ENCODE assay signal across 22 cellular contexts in genomic region chr6:167764713-167765479, GRCh38.
"Had no signal": no experiment of that assay in that cellular context is flagged by ENCODE, and none has a peak within 500 bp of the region (broad histone marks: within the 10 kb centered on the region; RNA-seq: fewer than 3 reads in every experiment).

No MANE protein-coding gene starts in this region.

- H3K27ac ChIP-seq: coronary artery, esophagus squamous epithelium, heart right ventricle, left ventricle myocardium inferior, lower lobe of right lung, neutrophil, parathyroid adenoma, thoracic aorta, tibial nerve, upper lobe of left lung, uterus had no signal

- H2AFZ ChIP-seq: parathyroid adenoma had no signal

- ATAC-seq: heart right ventricle; lower lobe of right lung; naive thymus-derived CD8-positive, alpha-beta T cell; sciatic nerve; stimulated activated memory B cell treated with anti-CD40 and anti-IgM and Interleukin-4, amounts not matched to agents 10 μg/mL and 1 μg/mL and 100 μg/mL, for 72 hours had no signal

- H3K79me2 ChIP-seq: parathyroid adenoma had no signal

- H3K4me3 ChIP-seq: coronary artery, esophagus squamous epithelium, heart right ventricle, left ventricle myocardium inferior, lower lobe of right lung, thoracic aorta, tibial nerve, upper lobe of left lung, uterus had no signal

- H3K4me1 ChIP-seq: parathyroid adenoma had no signal

- H3K36me3 ChIP-seq: esophagus squamous epithelium, heart right ventricle, left ventricle myocardium inferior, lower lobe of right lung, neutrophil, thoracic aorta, tibial nerve, upper lobe of left lung, uterus had no signal

- H3K9me3 ChIP-seq: esophagus squamous epithelium, heart right ventricle, left ventricle myocardium inferior, lower lobe of right lung, neutrophil, thoracic aorta, tibial nerve, upper lobe of left lung, uterus had no signal

- H3K27me3 ChIP-seq: neutrophil, tibial nerve, upper lobe of left lung, uterus had no signal

- DNase-seq: dermis blood vessel endothelial cell; effector memory CD4-positive, alpha-beta T cell; erythroblast; esophagus squamous epithelium; foreskin melanocyte; glutamatergic neuron; heart right ventricle; hypothalamus; immature natural killer cell; left ventricle myocardium inferior; lower lobe of right lung; naive thymus-derived CD8-positive, alpha-beta T cell; stimulated activated CD4-positive, alpha-beta T cell treated with anti-CD3 and anti-CD28 coated beads, Interleukin-4, amount 100 ng/mL, for 4 hours; upper lobe of left lung; uterus had no signal
